ENCODE assay signal across 1 cellular context in the genomic region with DNA sequence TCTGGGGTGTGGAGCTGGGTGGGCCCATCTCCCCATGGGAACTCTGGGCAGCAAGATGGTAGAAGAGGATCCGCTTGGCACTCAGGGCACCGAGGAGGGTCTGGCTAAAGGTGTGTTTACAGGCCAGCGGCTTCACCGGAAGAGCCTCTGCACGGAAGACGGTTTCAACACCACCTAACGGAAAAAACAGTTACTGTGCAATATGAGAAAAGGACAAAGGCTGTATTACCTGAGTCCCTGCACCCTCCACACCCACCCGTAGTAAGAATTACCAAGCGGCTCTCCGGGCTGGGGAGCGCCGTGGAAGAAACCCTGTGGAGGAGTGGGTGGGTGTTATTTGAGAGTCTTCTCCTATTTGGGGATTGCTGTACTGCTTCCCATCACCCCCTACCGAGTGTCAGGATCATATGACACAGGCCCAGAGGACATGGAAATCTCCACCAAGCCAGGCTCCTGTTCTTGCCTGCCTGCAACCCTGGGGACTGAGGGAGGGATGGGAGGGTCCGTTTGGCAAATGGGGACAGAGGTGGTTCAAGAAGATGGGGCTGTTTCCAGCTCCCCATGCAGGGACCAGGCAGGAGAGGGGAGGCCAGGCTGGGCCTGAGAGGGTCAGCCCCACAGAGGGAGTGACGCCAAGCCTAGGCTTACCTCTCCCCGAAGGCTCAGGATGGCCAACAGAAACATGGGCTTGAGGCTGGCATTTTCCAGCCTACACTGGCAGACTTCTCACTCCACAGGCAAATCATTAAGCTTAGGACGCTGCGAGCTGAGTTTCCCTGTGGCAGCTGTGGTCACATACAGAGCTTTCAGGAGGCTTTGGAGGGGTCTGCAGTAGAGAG.
TF ChIP-seq lines count a peak whose summit lies in the region.

No MANE protein-coding gene starts in this region.

TF ChIP-seq in HepG2, 621 proteins besides CTCF, POLR2A, EP300 and RAD21 (continued from another document):
- no peak; the same call in 1 of the 2 replicates for TF ChIP-seq JUND (CRISPR knock-in tag; IDR thresholded peaks at IDR 0.05)
- no peak for TF ChIP-seq KAT7 (CRISPR knock-in tag; IDR thresholded peaks at IDR 0.05; ENCODE audit: borderline replicate concordance)
- TF ChIP-seq CHD4 (IDR thresholded peaks at IDR 0.05; ENCODE audit: borderline replicate concordance, low read length) = no peak
- no peak for TF ChIP-seq ZNF563 (CRISPR knock-in tag; IDR thresholded peaks at IDR 0.05)
- no peak for TF ChIP-seq RAD51 (IDR thresholded peaks at IDR 0.05; ENCODE audit: borderline replicate concordance)
- no peak for TF ChIP-seq CBX1 (IDR thresholded peaks at IDR 0.05; ENCODE audit: low read depth)
- TF ChIP-seq, protein P1, sequence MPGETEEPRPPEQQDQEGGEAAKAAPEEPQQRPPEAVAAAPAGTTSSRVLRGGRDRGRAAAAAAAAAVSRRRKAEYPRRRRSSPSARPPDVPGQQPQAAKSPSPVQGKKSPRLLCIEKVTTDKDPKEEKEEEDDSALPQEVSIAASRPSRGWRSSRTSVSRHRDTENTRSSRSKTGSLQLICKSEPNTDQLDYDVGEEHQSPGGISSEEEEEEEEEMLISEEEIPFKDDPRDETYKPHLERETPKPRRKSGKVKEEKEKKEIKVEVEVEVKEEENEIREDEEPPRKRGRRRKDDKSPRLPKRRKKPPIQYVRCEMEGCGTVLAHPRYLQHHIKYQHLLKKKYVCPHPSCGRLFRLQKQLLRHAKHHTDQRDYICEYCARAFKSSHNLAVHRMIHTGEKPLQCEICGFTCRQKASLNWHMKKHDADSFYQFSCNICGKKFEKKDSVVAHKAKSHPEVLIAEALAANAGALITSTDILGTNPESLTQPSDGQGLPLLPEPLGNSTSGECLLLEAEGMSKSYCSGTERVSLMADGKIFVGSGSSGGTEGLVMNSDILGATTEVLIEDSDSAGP (CRISPR knock-in tag; IDR thresholded peaks at IDR 0.05; ENCODE audit: borderline replicate concordance) = peak; percentile 64; the same call in 1 of the 2 replicates
- peak; percentile 72 for TF ChIP-seq FOXA3 (CRISPR knock-in tag; IDR thresholded peaks at IDR 0.05)
- TF ChIP-seq, protein P2, sequence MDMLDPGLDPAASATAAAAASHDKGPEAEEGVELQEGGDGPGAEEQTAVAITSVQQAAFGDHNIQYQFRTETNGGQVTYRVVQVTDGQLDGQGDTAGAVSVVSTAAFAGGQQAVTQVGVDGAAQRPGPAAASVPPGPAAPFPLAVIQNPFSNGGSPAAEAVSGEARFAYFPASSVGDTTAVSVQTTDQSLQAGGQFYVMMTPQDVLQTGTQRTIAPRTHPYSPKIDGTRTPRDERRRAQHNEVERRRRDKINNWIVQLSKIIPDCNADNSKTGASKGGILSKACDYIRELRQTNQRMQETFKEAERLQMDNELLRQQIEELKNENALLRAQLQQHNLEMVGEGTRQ (IDR thresholded peaks at IDR 0.05; ENCODE audit: low read depth, low read length) = no peak
- TF ChIP-seq, protein P2 (CRISPR knock-in tag; IDR thresholded peaks at IDR 0.05; ENCODE audit: borderline replicate concordance) = no peak
- TF ChIP-seq KLF16 (CRISPR knock-in tag; IDR thresholded peaks at IDR 0.05) = no peak
- TF ChIP-seq, protein P3, sequence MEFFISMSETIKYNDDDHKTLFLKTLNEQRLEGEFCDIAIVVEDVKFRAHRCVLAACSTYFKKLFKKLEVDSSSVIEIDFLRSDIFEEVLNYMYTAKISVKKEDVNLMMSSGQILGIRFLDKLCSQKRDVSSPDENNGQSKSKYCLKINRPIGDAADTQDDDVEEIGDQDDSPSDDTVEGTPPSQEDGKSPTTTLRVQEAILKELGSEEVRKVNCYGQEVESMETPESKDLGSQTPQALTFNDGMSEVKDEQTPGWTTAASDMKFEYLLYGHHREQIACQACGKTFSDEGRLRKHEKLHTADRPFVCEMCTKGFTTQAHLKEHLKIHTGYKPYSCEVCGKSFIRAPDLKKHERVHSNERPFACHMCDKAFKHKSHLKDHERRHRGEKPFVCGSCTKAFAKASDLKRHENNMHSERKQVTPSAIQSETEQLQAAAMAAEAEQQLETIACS (CRISPR knock-in tag; IDR thresholded peaks at IDR 0.05) = no peak
- no peak for TF ChIP-seq ZNF143 (CRISPR knock-in tag; IDR thresholded peaks at IDR 0.05)
- TF ChIP-seq, protein P4, sequence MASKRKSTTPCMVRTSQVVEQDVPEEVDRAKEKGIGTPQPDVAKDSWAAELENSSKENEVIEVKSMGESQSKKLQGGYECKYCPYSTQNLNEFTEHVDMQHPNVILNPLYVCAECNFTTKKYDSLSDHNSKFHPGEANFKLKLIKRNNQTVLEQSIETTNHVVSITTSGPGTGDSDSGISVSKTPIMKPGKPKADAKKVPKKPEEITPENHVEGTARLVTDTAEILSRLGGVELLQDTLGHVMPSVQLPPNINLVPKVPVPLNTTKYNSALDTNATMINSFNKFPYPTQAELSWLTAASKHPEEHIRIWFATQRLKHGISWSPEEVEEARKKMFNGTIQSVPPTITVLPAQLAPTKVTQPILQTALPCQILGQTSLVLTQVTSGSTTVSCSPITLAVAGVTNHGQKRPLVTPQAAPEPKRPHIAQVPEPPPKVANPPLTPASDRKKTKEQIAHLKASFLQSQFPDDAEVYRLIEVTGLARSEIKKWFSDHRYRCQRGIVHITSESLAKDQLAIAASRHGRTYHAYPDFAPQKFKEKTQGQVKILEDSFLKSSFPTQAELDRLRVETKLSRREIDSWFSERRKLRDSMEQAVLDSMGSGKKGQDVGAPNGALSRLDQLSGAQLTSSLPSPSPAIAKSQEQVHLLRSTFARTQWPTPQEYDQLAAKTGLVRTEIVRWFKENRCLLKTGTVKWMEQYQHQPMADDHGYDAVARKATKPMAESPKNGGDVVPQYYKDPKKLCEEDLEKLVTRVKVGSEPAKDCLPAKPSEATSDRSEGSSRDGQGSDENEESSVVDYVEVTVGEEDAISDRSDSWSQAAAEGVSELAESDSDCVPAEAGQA (IDR thresholded peaks at IDR 0.05; ENCODE audit: low read depth) = peak; percentile 46; the same call in 1 of the 2 replicates
- TF ChIP-seq, protein P4 (CRISPR knock-in tag; IDR thresholded peaks at IDR 0.05; ENCODE audit: borderline replicate concordance) = no peak
- TF ChIP-seq ZNF460 (CRISPR knock-in tag; IDR thresholded peaks at IDR 0.05; ENCODE audit: borderline replicate concordance) = no peak
- peak; percentile 45 for TF ChIP-seq CREM (IDR thresholded peaks at IDR 0.05)
- TF ChIP-seq CREM (CRISPR knock-in tag; IDR thresholded peaks at IDR 0.05) = no peak
- TF ChIP-seq NR1H2 (CRISPR knock-in tag; IDR thresholded peaks at IDR 0.05; ENCODE audit: borderline replicate concordance, low read depth) = no peak
- TF ChIP-seq PHF21A (CRISPR knock-in tag; IDR thresholded peaks at IDR 0.05) = peak; percentile 82
- TF ChIP-seq SP2 (CRISPR knock-in tag; IDR thresholded peaks at IDR 0.05) = no peak
- 0 out of 2 replicates have a peak, but pooled peaks have one; percentile 53 for TF ChIP-seq ZBTB7A (CRISPR knock-in tag; IDR thresholded peaks at IDR 0.05)
- TF ChIP-seq, protein P5, sequence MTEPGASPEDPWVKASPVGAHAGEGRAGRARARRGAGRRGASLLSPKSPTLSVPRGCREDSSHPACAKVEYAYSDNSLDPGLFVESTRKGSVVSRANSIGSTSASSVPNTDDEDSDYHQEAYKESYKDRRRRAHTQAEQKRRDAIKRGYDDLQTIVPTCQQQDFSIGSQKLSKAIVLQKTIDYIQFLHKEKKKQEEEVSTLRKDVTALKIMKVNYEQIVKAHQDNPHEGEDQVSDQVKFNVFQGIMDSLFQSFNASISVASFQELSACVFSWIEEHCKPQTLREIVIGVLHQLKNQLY (CRISPR knock-in tag; IDR thresholded peaks at IDR 0.05) = no peak
- no peak for TF ChIP-seq MEIS1 (CRISPR knock-in tag; IDR thresholded peaks at IDR 0.05; ENCODE audit: borderline replicate concordance)
- TF ChIP-seq, protein P6, sequence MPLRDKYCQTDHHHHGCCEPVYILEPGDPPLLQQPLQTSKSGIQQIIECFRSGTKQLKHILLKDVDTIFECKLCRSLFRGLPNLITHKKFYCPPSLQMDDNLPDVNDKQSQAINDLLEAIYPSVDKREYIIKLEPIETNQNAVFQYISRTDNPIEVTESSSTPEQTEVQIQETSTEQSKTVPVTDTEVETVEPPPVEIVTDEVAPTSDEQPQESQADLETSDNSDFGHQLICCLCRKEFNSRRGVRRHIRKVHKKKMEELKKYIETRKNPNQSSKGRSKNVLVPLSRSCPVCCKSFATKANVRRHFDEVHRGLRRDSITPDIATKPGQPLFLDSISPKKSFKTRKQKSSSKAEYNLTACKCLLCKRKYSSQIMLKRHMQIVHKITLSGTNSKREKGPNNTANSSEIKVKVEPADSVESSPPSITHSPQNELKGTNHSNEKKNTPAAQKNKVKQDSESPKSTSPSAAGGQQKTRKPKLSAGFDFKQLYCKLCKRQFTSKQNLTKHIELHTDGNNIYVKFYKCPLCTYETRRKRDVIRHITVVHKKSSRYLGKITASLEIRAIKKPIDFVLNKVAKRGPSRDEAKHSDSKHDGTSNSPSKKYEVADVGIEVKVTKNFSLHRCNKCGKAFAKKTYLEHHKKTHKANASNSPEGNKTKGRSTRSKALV (CRISPR knock-in tag; IDR thresholded peaks at IDR 0.05) = no peak
- TF ChIP-seq NFYB (CRISPR knock-in tag; IDR thresholded peaks at IDR 0.05) = no peak
- peak; percentile 56; the same call in 1 of the 2 replicates for TF ChIP-seq SOX5 (CRISPR knock-in tag; IDR thresholded peaks at IDR 0.05; ENCODE audit: borderline replicate concordance)
- TF ChIP-seq ZNF335 (CRISPR knock-in tag; IDR thresholded peaks at IDR 0.05) = no peak
- TF ChIP-seq AKAP8 (CRISPR knock-in tag; IDR thresholded peaks at IDR 0.05) = peak; percentile 57; the same call in 1 of the 2 replicates
- no peak for TF ChIP-seq ZNF510 (CRISPR knock-in tag; IDR thresholded peaks at IDR 0.05; ENCODE audit: low read depth)
- TF ChIP-seq, protein P7, sequence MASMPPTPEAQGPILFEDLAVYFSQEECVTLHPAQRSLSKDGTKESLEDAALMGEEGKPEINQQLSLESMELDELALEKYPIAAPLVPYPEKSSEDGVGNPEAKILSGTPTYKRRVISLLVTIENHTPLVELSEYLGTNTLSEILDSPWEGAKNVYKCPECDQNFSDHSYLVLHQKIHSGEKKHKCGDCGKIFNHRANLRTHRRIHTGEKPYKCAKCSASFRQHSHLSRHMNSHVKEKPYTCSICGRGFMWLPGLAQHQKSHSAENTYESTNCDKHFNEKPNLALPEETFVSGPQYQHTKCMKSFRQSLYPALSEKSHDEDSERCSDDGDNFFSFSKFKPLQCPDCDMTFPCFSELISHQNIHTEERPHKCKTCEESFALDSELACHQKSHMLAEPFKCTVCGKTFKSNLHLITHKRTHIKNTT (CRISPR knock-in tag; IDR thresholded peaks at IDR 0.05) = no peak
- peak; percentile 45; the same call in 1 of the 2 replicates for TF ChIP-seq HNF4G (IDR thresholded peaks at IDR 0.05; ENCODE audit: borderline replicate concordance, low read depth, low read length)
- no peak for TF ChIP-seq HNF4G (CRISPR knock-in tag; IDR thresholded peaks at IDR 0.05; ENCODE audit: borderline replicate concordance, low read depth)
- no peak for TF ChIP-seq NCOA1 (CRISPR knock-in tag; IDR thresholded peaks at IDR 0.05)
- TF ChIP-seq SPEN (CRISPR knock-in tag; IDR thresholded peaks at IDR 0.05; ENCODE audit: low read depth) = peak; percentile 57; the same call in 1 of the 2 replicates
